Comparison of ENCODE assay signal across 1 cellular context in the genomic region with DNA sequence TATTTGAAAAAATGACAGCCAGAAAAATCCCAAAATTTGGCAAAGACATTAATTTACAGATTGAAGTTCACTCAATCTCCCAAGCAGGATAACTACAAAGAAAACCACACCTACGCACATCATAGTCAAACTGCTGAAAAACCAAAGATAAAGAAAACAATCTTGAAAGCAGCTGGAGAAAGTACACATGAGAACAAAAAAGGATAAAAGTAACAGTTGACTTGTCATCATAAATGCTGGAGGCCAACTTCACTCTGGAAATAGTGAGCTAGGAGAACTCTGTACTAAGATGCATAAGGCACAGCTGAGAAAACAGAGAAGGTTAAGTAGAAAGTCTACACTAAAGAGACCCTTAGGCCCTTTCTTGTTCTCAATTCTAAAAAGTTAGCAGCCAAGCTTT.
TF ChIP-seq lines count a peak whose summit lies in the region.

No MANE protein-coding gene starts in this region.

TF ChIP-seq in GM23338, 12 proteins besides CTCF, POLR2A, EP300 and RAD21 (continued from another document):
- TF ChIP-seq, protein P1, sequence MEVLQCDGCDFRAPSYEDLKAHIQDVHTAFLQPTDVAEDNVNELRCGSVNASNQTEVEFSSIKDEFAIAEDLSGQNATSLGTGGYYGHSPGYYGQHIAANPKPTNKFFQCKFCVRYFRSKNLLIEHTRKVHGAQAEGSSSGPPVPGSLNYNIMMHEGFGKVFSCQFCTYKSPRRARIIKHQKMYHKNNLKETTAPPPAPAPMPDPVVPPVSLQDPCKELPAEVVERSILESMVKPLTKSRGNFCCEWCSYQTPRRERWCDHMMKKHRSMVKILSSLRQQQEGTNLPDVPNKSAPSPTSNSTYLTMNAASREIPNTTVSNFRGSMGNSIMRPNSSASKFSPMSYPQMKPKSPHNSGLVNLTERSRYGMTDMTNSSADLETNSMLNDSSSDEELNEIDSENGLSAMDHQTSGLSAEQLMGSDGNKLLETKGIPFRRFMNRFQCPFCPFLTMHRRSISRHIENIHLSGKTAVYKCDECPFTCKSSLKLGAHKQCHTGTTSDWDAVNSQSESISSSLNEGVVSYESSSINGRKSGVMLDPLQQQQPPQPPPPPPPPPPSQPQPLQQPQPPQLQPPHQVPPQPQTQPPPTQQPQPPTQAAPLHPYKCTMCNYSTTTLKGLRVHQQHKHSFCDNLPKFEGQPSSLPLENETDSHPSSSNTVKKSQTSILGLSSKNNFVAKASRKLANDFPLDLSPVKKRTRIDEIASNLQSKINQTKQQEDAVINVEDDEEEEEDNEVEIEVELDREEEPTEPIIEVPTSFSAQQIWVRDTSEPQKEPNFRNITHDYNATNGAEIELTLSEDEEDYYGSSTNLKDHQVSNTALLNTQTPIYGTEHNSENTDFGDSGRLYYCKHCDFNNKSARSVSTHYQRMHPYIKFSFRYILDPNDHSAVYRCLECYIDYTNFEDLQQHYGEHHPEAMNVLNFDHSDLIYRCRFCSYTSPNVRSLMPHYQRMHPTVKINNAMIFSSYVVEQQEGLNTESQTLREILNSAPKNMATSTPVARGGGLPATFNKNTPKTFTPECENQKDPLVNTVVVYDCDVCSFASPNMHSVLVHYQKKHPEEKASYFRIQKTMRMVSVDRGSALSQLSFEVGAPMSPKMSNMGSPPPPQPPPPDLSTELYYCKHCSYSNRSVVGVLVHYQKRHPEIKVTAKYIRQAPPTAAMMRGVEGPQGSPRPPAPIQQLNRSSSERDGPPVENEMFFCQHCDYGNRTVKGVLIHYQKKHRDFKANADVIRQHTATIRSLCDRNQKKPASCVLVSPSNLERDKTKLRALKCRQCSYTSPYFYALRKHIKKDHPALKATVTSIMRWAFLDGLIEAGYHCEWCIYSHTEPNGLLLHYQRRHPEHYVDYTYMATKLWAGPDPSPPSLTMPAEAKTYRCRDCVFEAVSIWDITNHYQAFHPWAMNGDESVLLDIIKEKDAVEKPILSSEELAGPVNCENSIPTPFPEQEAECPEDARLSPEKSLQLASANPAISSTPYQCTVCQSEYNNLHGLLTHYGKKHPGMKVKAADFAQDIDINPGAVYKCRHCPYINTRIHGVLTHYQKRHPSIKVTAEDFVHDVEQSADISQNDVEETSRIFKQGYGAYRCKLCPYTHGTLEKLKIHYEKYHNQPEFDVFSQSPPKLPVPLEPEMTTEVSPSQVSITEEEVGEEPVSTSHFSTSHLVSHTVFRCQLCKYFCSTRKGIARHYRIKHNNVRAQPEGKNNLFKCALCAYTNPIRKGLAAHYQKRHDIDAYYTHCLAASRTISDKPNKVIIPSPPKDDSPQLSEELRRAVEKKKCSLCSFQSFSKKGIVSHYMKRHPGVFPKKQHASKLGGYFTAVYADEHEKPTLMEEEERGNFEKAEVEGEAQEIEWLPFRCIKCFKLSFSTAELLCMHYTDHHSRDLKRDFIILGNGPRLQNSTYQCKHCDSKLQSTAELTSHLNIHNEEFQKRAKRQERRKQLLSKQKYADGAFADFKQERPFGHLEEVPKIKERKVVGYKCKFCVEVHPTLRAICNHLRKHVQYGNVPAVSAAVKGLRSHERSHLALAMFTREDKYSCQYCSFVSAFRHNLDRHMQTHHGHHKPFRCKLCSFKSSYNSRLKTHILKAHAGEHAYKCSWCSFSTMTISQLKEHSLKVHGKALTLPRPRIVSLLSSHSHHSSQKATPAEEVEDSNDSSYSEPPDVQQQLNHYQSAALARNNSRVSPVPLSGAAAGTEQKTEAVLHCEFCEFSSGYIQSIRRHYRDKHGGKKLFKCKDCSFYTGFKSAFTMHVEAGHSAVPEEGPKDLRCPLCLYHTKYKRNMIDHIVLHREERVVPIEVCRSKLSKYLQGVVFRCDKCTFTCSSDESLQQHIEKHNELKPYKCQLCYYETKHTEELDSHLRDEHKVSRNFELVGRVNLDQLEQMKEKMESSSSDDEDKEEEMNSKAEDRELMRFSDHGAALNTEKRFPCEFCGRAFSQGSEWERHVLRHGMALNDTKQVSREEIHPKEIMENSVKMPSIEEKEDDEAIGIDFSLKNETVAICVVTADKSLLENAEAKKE (CRISPR knock-in tag; IDR thresholded peaks at IDR 0.05) = no peak
- TF ChIP-seq ZNF331 (CRISPR knock-in tag; IDR thresholded peaks at IDR 0.05; ENCODE audit: low read depth) (no peak), ZNF114 (CRISPR knock-in tag; IDR thresholded peaks at IDR 0.05) (no peak), POLR2AphosphoS5 (IDR thresholded peaks at IDR 0.05; ENCODE audit: low read depth) (no peak), JUNB (IDR thresholded peaks at IDR 0.05; ENCODE audit: unreplicated experiment) (no peak), CREB1 (CRISPR knock-in tag; IDR thresholded peaks at IDR 0.05; ENCODE audit: low read depth) (no peak), NANOG (IDR thresholded peaks at IDR 0.05; ENCODE audit: borderline replicate concordance) (no peak), EZH2phosphoT487 (IDR thresholded peaks at IDR 0.05; ENCODE audit: unreplicated experiment) (no peak), EZH2 (IDR thresholded peaks at IDR 0.05; ENCODE audit: low read depth, unreplicated experiment) (no peak)
- TF ChIP-seq, protein P2, sequence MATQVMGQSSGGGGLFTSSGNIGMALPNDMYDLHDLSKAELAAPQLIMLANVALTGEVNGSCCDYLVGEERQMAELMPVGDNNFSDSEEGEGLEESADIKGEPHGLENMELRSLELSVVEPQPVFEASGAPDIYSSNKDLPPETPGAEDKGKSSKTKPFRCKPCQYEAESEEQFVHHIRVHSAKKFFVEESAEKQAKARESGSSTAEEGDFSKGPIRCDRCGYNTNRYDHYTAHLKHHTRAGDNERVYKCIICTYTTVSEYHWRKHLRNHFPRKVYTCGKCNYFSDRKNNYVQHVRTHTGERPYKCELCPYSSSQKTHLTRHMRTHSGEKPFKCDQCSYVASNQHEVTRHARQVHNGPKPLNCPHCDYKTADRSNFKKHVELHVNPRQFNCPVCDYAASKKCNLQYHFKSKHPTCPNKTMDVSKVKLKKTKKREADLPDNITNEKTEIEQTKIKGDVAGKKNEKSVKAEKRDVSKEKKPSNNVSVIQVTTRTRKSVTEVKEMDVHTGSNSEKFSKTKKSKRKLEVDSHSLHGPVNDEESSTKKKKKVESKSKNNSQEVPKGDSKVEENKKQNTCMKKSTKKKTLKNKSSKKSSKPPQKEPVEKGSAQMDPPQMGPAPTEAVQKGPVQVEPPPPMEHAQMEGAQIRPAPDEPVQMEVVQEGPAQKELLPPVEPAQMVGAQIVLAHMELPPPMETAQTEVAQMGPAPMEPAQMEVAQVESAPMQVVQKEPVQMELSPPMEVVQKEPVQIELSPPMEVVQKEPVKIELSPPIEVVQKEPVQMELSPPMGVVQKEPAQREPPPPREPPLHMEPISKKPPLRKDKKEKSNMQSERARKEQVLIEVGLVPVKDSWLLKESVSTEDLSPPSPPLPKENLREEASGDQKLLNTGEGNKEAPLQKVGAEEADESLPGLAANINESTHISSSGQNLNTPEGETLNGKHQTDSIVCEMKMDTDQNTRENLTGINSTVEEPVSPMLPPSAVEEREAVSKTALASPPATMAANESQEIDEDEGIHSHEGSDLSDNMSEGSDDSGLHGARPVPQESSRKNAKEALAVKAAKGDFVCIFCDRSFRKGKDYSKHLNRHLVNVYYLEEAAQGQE (IDR thresholded peaks at IDR 0.05; ENCODE audit: unreplicated experiment) = no peak
